7 cellular contexts compared by ENCODE assay signal in the genomic region with DNA sequence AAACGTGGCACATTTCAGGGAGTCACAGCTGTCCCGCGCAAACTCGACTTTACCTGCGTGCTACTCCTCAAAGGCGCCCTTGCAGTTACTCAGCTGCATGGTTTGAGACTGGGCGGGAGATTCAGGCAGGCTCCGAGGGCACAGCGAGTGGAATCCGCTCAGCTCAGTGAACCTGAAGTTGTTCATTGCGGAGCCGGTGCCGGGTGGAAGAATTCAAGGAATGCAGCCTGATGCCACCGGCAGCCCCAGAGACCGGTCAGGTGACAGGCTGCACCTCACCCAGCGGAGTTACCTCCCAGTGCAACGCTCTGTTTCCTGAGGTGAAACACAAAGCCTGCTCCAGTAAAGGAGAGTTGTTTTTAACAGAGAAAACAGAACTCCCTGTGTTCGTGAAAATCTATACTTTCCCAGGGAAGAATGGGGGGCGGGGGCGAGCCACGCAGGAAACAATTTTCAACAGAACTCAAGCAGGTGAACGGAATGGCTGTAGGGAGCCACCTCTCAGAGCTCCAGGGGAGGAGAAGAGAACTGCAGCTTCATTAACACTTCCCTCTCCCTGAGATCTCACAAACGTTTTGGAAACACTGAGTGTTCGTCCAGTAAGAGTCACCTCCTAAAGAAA. TPM values are rescaled to one million over a fixed set of nuclear protein-coding genes. Genes with fewer than 3 reads are reported as not detected.
DNase-seq lines count a peak whose midpoint lies in the region; ATAC-seq, FAIRE-seq and TF ChIP-seq lines count a peak whose summit lies in the region.

No MANE protein-coding gene starts in this region.

- H3K36me3 Mint-ChIP-seq in stimulated activated naive CD8-positive, alpha-beta T cell treated with anti-CD3 and anti-CD28 coated beads, Interleukin-15, Interleukin-2, amounts not matched to agents 100 ng/mL and 50 ng/mL, for 24 hours (ENCODE audit: low read depth) = no peaks in the 10 kb centered on the region

- no peaks in the 10 kb centered on the region for H3K9me3 Mint-ChIP-seq in stimulated activated naive CD8-positive, alpha-beta T cell treated with anti-CD3 and anti-CD28 coated beads, Interleukin-15, Interleukin-2, amounts not matched to agents 100 ng/mL and 50 ng/mL, for 24 hours

- H3K4me2 ChIP-seq in K562 (ENCODE audit: insufficient read depth, low read length) = no peak overlapping the region

- 50% methylated on average over 22 of the region's 24 CpGs for WGBS in K562 (ENCODE audit: insufficient coverage, low coverage, missing lambda C conversion rate)

- no peak for TF ChIP-seq CTCF in K562 (IDR thresholded peaks at IDR 0.05 in 2 of 3, conservative IDR thresholded peaks at IDR 0.05 in 1 of 3; ENCODE audit: insufficient read depth in 2 of 3, low read depth in 1 of 3, low read length in 3 of 3)

- no peak for TF ChIP-seq RAD21 in K562 (CRISPR knock-in tag; conservative IDR thresholded peaks at IDR 0.05 in 1 of 2, IDR thresholded peaks at IDR 0.05 in 1 of 2)

- peak overlapping the region; percentile 12 for H3K4me3 Mint-ChIP-seq in stimulated activated naive CD8-positive, alpha-beta T cell treated with anti-CD3 and anti-CD28 coated beads, Interleukin-15, Interleukin-2, amounts not matched to agents 100 ng/mL and 50 ng/mL, for 24 hours

- H3K27ac Mint-ChIP-seq in stimulated activated naive CD8-positive, alpha-beta T cell treated with anti-CD3 and anti-CD28 coated beads, Interleukin-15, Interleukin-2, amounts not matched to agents 100 ng/mL and 50 ng/mL, for 24 hours = no peak overlapping the region

- no peaks in the 10 kb centered on the region for H4K20me1 ChIP-seq in K562 (replicated peaks; ENCODE audit: control insufficient read depth, insufficient read depth, low read length)

- in situ Hi-C loops in K562 (cut with MboI) = no loop called here

- CTCF ChIA-PET in K562 (lab: Yijun Ruan, JAX; ENCODE audit: low intra/inter-chr PET ratio) = no interaction called here

- ATAC-seq in K562 (no peak; the same call in 2 of the 3 replicates), GM18519 (IDR thresholded peaks at IDR 0.05; ENCODE audit: low FRiP score, unreplicated experiment) (no peak)

- TF ChIP-seq EP300 in K562 (IDR thresholded peaks at IDR 0.05; ENCODE audit: low read length) = no peak

- H3K79me2 ChIP-seq in K562 (ENCODE audit: control insufficient read depth, insufficient read depth, low read length) = no peaks in the 10 kb centered on the region

- POLR2A ChIA-PET in K562 (lab: Yijun Ruan, JAX) = interaction anchor here (1.0 to 1.2 kb wide), 2 partner anchors 9 to 324 kb away, joined by 3 to 4 read pairs; no protein-coding TSS in a partner anchor

- H2AFZ ChIP-seq in K562 (ENCODE audit: low read depth, low read length) = peak overlapping the region; percentile 34

- no peaks in the 10 kb centered on the region for H3K9me3 ChIP-seq in K562 (replicated peaks; ENCODE audit: control insufficient read depth, insufficient read depth, low read depth, low read length)

- intact Hi-C loops in K562 (cut with micrococcal nuclease) = loop anchor here (5.0 to 10.0 kb wide), 2 partner anchors 147 to 265 kb away; no protein-coding TSS in a partner anchor

- no peak overlapping the region for H3K9ac ChIP-seq in K562 (ENCODE audit: insufficient read depth in 1 of 2, low read depth in 2 of 2, low read length in 2 of 2)

- peak; percentile 14 for DNase-seq in HuH-7.5 (ENCODE audit: low spot score)
- no peak for DNase-seq in K562 (ENCODE audit: extremely low read depth in 1 of 4, low spot score in 3 of 4)
- peak; percentile 79 for DNase-seq in iPS-NIHi11 (ENCODE audit: low spot score)
- DNase-seq in SKM-1 (lab: John Stamatoyannopoulos, UW; ENCODE audit: unreplicated experiment) = no peak
- no peak for DNase-seq in NCI-H1417 treated with DMSO at 0.1 percent for 48 hours (lab: John Stamatoyannopoulos, UW)

- no peaks in the 10 kb centered on the region for H3K9me1 ChIP-seq in K562 (ENCODE audit: control insufficient read depth, insufficient read depth, low read length)

- H3K4me3 ChIP-seq in K562 = no peak overlapping the region

- no peak for TF ChIP-seq POLR2A in K562 (conservative IDR thresholded peaks at IDR 0.05)

- H3K36me3 ChIP-seq in K562 (ENCODE audit: control insufficient read depth, insufficient read depth, low read length) = no peaks in the 10 kb centered on the region

- H3K4me1 ChIP-seq in K562 (replicated peaks in 1 of 2; ENCODE audit: control insufficient read depth in 2 of 2, insufficient read depth in 2 of 2, low read length in 2 of 2) = peaks cover 4 to 12% of the 10 kb centered on the region in 2 experiments

- FAIRE-seq in K562 (lab: Jason Lieb, UNC) = no peak

- H3K27ac ChIP-seq in K562 (ENCODE audit: extremely low read depth, low read depth, low read length) = no peak overlapping the region

- H3K4me1 Mint-ChIP-seq in stimulated activated naive CD8-positive, alpha-beta T cell treated with anti-CD3 and anti-CD28 coated beads, Interleukin-15, Interleukin-2, amounts not matched to agents 100 ng/mL and 50 ng/mL, for 24 hours (ENCODE audit: low read depth) = no peaks in the 10 kb centered on the region

- peaks cover 47% of the 10 kb centered on the region for H3K27me3 Mint-ChIP-seq in stimulated activated naive CD8-positive, alpha-beta T cell treated with anti-CD3 and anti-CD28 coated beads, Interleukin-15, Interleukin-2, amounts not matched to agents 100 ng/mL and 50 ng/mL, for 24 hours

- no TSS peak for BruUV-seq in K562 (replicated peaks; lab: Mats Ljungman, UMichigan)

- H3K27me3 ChIP-seq in K562 (ENCODE audit: control insufficient read depth in 2 of 2, insufficient read depth in 2 of 2, low read length in 2 of 2) = no peaks in the 10 kb centered on the region; a peak in 1 of 5 replicates

TF ChIP-seq in K562, 482 proteins besides CTCF, POLR2A, EP300 and RAD21:
- TF ChIP-seq FIP1L1 (IDR thresholded peaks at IDR 0.05; ENCODE audit: low read depth, low read length, poor library complexity, severe bottlenecking) = no peak
- no peak for TF ChIP-seq BACH1 (tag; IDR thresholded peaks at IDR 0.05)
- TF ChIP-seq ZNF239 (CRISPR knock-in tag; IDR thresholded peaks at IDR 0.05) = no peak
- TF ChIP-seq ZNF586 (CRISPR knock-in tag; conservative IDR thresholded peaks at IDR 0.05) = no peak
- no peak for TF ChIP-seq ZFP1 (CRISPR knock-in tag; IDR thresholded peaks at IDR 0.05)
- TF ChIP-seq TCFL5 (CRISPR knock-in tag; conservative IDR thresholded peaks at IDR 0.05) = no peak
- TF ChIP-seq, protein P1, sequence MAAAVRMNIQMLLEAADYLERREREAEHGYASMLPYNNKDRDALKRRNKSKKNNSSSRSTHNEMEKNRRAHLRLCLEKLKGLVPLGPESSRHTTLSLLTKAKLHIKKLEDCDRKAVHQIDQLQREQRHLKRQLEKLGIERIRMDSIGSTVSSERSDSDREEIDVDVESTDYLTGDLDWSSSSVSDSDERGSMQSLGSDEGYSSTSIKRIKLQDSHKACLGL (CRISPR knock-in tag; IDR thresholded peaks at IDR 0.05; ENCODE audit: borderline replicate concordance, poor library complexity, severe bottlenecking) = no peak

RNA-seq across cellular contexts. Expression of a gene that starts 3.8 kb away (rescaled TPM):
- total RNA-seq in K562 (2011; cell fraction: chromatin; rRNA removed; ENCODE audit: low replicate concordance) = 9.7 and 15.1 TPM in 2 replicates
- 3.2 and 4.7 TPM in 2 replicates for total RNA-seq in K562 (2011; cell fraction: nucleolus; rRNA removed)
- total RNA-seq in K562 (2011; cell fraction: nucleoplasm; rRNA removed) = 3.7 and 7.6 TPM in 2 replicates
- total RNA-seq in K562 (2014; rRNA removed) (3.7 and 5.3 TPM in 2 replicates), K562 (2014; rRNA removed; fragmentation: Illumina TruSeq; extraction: Trizol) (5.8 and 8.1 TPM in 2 replicates), K562 (2015; rRNA removed; fragmentation: Illumina TruSeq; extraction: Trizol) (5.3 and 5.7 TPM in 2 replicates), K562 (2021) (4.6 and 5.1 TPM in 2 replicates)
- polyA plus RNA-seq in K562 (2011; rRNA removed) (2.7 and 15.6 TPM in 2 replicates), K562 (2014; fragmentation: Illumina TruSeq; extraction: Trizol) (7.4 and 8.3 TPM in 2 replicates), K562 (2014; fragmentation: Nextera tagmentation; extraction: Ambion mirVana) (10 to 100 TPM; 10.4 to 11.2 TPM), K562 (2014; rRNA removed) (4.4 and 4.5 TPM in 2 replicates)
- 0.97 and 3.2 TPM in 2 replicates for polyA plus RNA-seq in K562 (2011; cell fraction: cytosol; rRNA removed)
- polyA plus RNA-seq in K562 (2011; cell fraction: nucleus; rRNA removed) = 3.3 and 20.2 TPM in 2 replicates
- 7.4 and 9.8 TPM in 2 replicates for polyA plus RNA-seq in K562 (2012)
- 4.8 and 17.5 TPM in 2 replicates for polyA minus RNA-seq in K562 (2011; rRNA and poly(A)+ RNA removed)
- 4.8 TPM in 1 of 2 replicates, not detected in the other for polyA minus RNA-seq in K562 (2011; cell fraction: cytosol; rRNA and poly(A)+ RNA removed)
- polyA minus RNA-seq in K562 (2011; cell fraction: nucleus; rRNA and poly(A)+ RNA removed) = 4.7 and 14.9 TPM in 2 replicates

Comparison
In these comparisons a context has a peak if more than half of its experiments do, and no peak if none do; other contexts are left out.
1. DNase-seq: peak in HuH-7.5 (single experiment) and iPS-NIHi11 (single experiment); none in K562 (0 of 4), SKM-1 (single experiment) and NCI-H1417 treated with DMSO at 0.1 percent for 48 hours (single experiment).